Comparison of ENCODE assay signal across 8 cellular contexts in genomic region chr6:108563292-108563691, GRCh38. TPM values are rescaled to one million over a fixed set of nuclear protein-coding genes. Genes with fewer than 3 reads are reported as not detected.
DNase-seq lines count a peak whose midpoint lies in the region; ATAC-seq, FAIRE-seq and TF ChIP-seq lines count a peak whose summit lies in the region.

No MANE protein-coding gene starts in this region.

- no peak overlapping the region for H4K5ac ChIP-seq in H9 (ENCODE audit: insufficient read length, low read depth, low read length)

- no peak overlapping the region for H3K4me2 ChIP-seq in H9 (ENCODE audit: insufficient read depth, insufficient read length, low read length)
- H3K4me2 ChIP-seq in GM12878 (ENCODE audit: control insufficient read depth, insufficient read depth) = peak overlapping the region; percentile 56

- peaks cover 30 to 35% of the 10 kb centered on the region in 2 experiments for H3K4me1 Mint-ChIP-seq in H9
- peaks cover 34 to 64% of the 10 kb centered on the region in 2 donors for H3K4me1 Mint-ChIP-seq in stimulated activated naive B cell treated with anti-CD40 and anti-IgM and Interleukin-4, amounts not matched to agents 10 μg/mL and 1 μg/mL and 100 μg/mL, for 72 hours

- TF ChIP-seq EP300 in GM12878 (IDR thresholded peaks at IDR 0.05; ENCODE audit: borderline replicate concordance in 1 of 2, control insufficient read depth in 1 of 2, low read depth in 2 of 2, low read length in 2 of 2) = no peak

- RAD21 ChIA-PET in GM12878 (lab: Charles Lee; ENCODE audit: unreplicated experiment) = interaction anchor here (1.0 kb wide), 1 partner anchor 30 kb away, joined by 4 read pairs; no protein-coding TSS in a partner anchor

- TF ChIP-seq CTCF in H9 (conservative IDR thresholded peaks at IDR 0.05) = no peak
- TF ChIP-seq CTCF in GM12878 (IDR thresholded peaks at IDR 0.05 in 2 of 3, conservative IDR thresholded peaks at IDR 0.05 in 1 of 3; ENCODE audit: control insufficient read depth in 2 of 3, extremely low read depth in 1 of 3, insufficient read depth in 1 of 3, low read depth in 3 of 3, low read length in 3 of 3) = no peak
- no peak for TF ChIP-seq CTCF in kidney epithelial cell (IDR thresholded peaks at IDR 0.05; ENCODE audit: insufficient read depth, low read length, poor library complexity, severe bottlenecking)
- TF ChIP-seq CTCF in RWPE1 (conservative IDR thresholded peaks at IDR 0.05; ENCODE audit: low read depth) = no peak

- POLR2A ChIA-PET in GM12878 (lab: Charles Lee) = no interaction called here
- POLR2A ChIA-PET in RWPE1 (lab: Yijun Ruan, JAX; ENCODE audit: low non-redundant PET) = no interaction called here

- H2BK120ac ChIP-seq in H9 (ENCODE audit: low read depth, low read length, poor library complexity, severe bottlenecking) = no peak overlapping the region

- H3K14ac ChIP-seq in H9 (ENCODE audit: insufficient read depth, low read length) = no peak overlapping the region

- H3K4me3 ChIP-seq in GM12878 (peak overlapping the region; percentile 64; the same call in 1 of the 2 replicates), kidney epithelial cell (ENCODE audit: low read depth, low read length) (peak overlapping the region; percentile 86)

- no peak overlapping the region for H2BK12ac ChIP-seq in H9 (ENCODE audit: insufficient read length, low read depth, low read length)

- H3K27ac Mint-ChIP-seq in H9 = no peak overlapping the region
- peak overlapping the region; percentile 91 for H3K27ac Mint-ChIP-seq in stimulated activated naive B cell treated with anti-CD40 and anti-IgM and Interleukin-4, amounts not matched to agents 10 μg/mL and 1 μg/mL and 100 μg/mL, for 72 hours
- H3K27ac Mint-ChIP-seq in activated naive CD4-positive, alpha-beta T cell treated with anti-CD3 and anti-CD28 coated beads, Interleukin-2, amount 50 U/mL, for 72 hours = no peak overlapping the region

- H3K27me3 ChIP-seq in H9 (ENCODE audit: insufficient read depth, low read length) (peaks cover 3% of the 10 kb centered on the region; the same call in 1 of the 2 replicates), GM12878 (replicated peaks in 1 of 2; ENCODE audit: control insufficient read depth in 2 of 2, insufficient read depth in 2 of 2, low read length in 1 of 2) (no peaks in the 10 kb centered on the region; a peak in 1 of 4 replicates), kidney epithelial cell (ENCODE audit: control insufficient read depth, insufficient read depth, low read length) (no peaks in the 10 kb centered on the region)

- no peak overlapping the region for H3K27ac ChIP-seq in H9 (ENCODE audit: insufficient read length, low read depth, low read length)
- H3K27ac ChIP-seq in GM12878 (ENCODE audit: control insufficient read depth, insufficient read depth) = no peak overlapping the region; the same call in 1 of the 2 replicates
- H3K27ac ChIP-seq in RWPE1 = no peak overlapping the region

- peaks cover 7 to 8% (median 7%) of the 10 kb centered on the region in 3 experiments; a peak in 6 of 7 replicates for H3K36me3 Mint-ChIP-seq in H9 (ENCODE audit: insufficient read depth in 1 of 3, low read depth in 3 of 3)
- H3K36me3 Mint-ChIP-seq in stimulated activated naive B cell treated with anti-CD40 and anti-IgM and Interleukin-4, amounts not matched to agents 10 μg/mL and 1 μg/mL and 100 μg/mL, for 72 hours = peaks cover 12 to 21% of the 10 kb centered on the region in 2 donors
- peaks cover 0 to 11% of the 10 kb centered on the region in 2 donors for H3K36me3 Mint-ChIP-seq in activated naive CD4-positive, alpha-beta T cell treated with anti-CD3 and anti-CD28 coated beads, Interleukin-2, amount 50 U/mL, for 72 hours

- H3K4me3 Mint-ChIP-seq in H9 = peak overlapping the region; percentile 77 to 95
- no peak overlapping the region for H3K4me3 Mint-ChIP-seq in stimulated activated naive B cell treated with anti-CD40 and anti-IgM and Interleukin-4, amounts not matched to agents 10 μg/mL and 1 μg/mL and 100 μg/mL, for 72 hours

- no peaks in the 10 kb centered on the region for H3K36me3 ChIP-seq in GM12878 (ENCODE audit: control insufficient read depth in 2 of 2, insufficient read depth in 2 of 2, low read length in 1 of 2)
- H3K36me3 ChIP-seq in kidney epithelial cell (ENCODE audit: control insufficient read depth, insufficient read depth, low read length) = no peaks in the 10 kb centered on the region

- in situ Hi-C loops in GM12878 (cut with MboI) = no loop called here

- no peak overlapping the region for H3K4ac ChIP-seq in H9 (ENCODE audit: low read depth, low read length)

- H3K79me2 ChIP-seq in H9 (ENCODE audit: insufficient read depth, low read length) (peaks cover 11% of the 10 kb centered on the region; the same call in 1 of the 2 replicates), GM12878 (ENCODE audit: control insufficient read depth, insufficient read depth, low read length) (peaks cover 43% of the 10 kb centered on the region)

- SMC1A ChIA-PET in GM12878 (lab: Charles Lee; ENCODE audit: uncharacterized antibody, unreplicated experiment) = no interaction called here

- no CpG with 5 or more reads among the region's 8 CpGs for WGBS in H9 (ENCODE audit: extremely low coverage, insufficient read length, low lambda C conversion rate)
- 72% methylated on average over 8 of the region's 8 CpGs for WGBS in GM12878 (ENCODE audit: insufficient coverage, insufficient replicate concordance, low lambda C conversion rate, missing lambda C conversion rate)

- no peak for DNase-seq in H9
- no peak for DNase-seq in GM12878 (ENCODE audit: low read depth, low spot score)
- no peak for DNase-seq in kidney epithelial cell (ENCODE audit: low read depth)
- DNase-seq in stimulated activated naive B cell treated with anti-CD40 and anti-IgM and Interleukin-4, amounts not matched to agents 10 μg/mL and 1 μg/mL and 100 μg/mL, for 72 hours = no peak
- DNase-seq in T-helper 9 cell = no peak
- DNase-seq in activated naive CD4-positive, alpha-beta T cell treated with anti-CD3 and anti-CD28 coated beads, Interleukin-2, amount 50 U/mL, for 72 hours (ENCODE audit: low spot score in 2 of 2) = no peak
- DNase-seq in RWPE1 (ENCODE audit: low spot score) = no peak
- no peak for DNase-seq in islet precursor cell

- H3K79me1 ChIP-seq in H9 (ENCODE audit: insufficient read depth, low read depth, low read length, poor library complexity, severe bottlenecking) = no peaks in the 10 kb centered on the region

- H2AFZ ChIP-seq in H9 (ENCODE audit: low read length) = no peak overlapping the region
- H2AFZ ChIP-seq in GM12878 (ENCODE audit: control insufficient read depth, low read depth, low read length) = no peak overlapping the region

- no peaks in the 10 kb centered on the region for H3K9me3 ChIP-seq in H9 (ENCODE audit: control insufficient read depth, low read depth, low read length)
- no peaks in the 10 kb centered on the region; the same call in 2 of the 3 replicates for H3K9me3 ChIP-seq in GM12878 (replicated peaks; ENCODE audit: control insufficient read depth, insufficient read depth, low read length)

- H4K91ac ChIP-seq in H9 (ENCODE audit: insufficient read length, low read depth, low read length) = no peak overlapping the region

- CTCF ChIA-PET in GM12878 (lab: Yijun Ruan, JAX) (no interaction called here), RWPE1 (lab: Yijun Ruan, JAX) (no interaction called here)

- BruUV-seq in GM12878 (replicated peaks; lab: Mats Ljungman, UMichigan) = no TSS peak

- no peak for ATAC-seq in GM12878
- ATAC-seq in stimulated activated naive B cell treated with anti-CD40 and anti-IgM and Interleukin-4, amounts not matched to agents 10 μg/mL and 1 μg/mL and 100 μg/mL, for 72 hours (replicated peaks) = no peak
- ATAC-seq in activated naive CD4-positive, alpha-beta T cell treated with anti-CD3 and anti-CD28 coated beads, Interleukin-2, amount 50 U/mL, for 72 hours = no peak

- no peak overlapping the region for H3T11ph ChIP-seq in H9 (ENCODE audit: low read length)

- H3K9me3 Mint-ChIP-seq in H9 = peaks cover 0 to 2% of the 10 kb centered on the region in 2 experiments; a peak in 3 of 5 replicates
- H3K9me3 Mint-ChIP-seq in stimulated activated naive B cell treated with anti-CD40 and anti-IgM and Interleukin-4, amounts not matched to agents 10 μg/mL and 1 μg/mL and 100 μg/mL, for 72 hours = peaks cover 2 to 3% of the 10 kb centered on the region in 2 donors
- no peaks in the 10 kb centered on the region for H3K9me3 Mint-ChIP-seq in activated naive CD4-positive, alpha-beta T cell treated with anti-CD3 and anti-CD28 coated beads, Interleukin-2, amount 50 U/mL, for 72 hours

- peaks cover 18% of the 10 kb centered on the region for H3K23me2 ChIP-seq in H9 (ENCODE audit: insufficient read length, low read depth, low read length, poor library complexity, severe bottlenecking)

- no peak for TF ChIP-seq RAD21 in GM12878 (IDR thresholded peaks at IDR 0.05; ENCODE audit: insufficient read depth, low read depth, low read length)

- no peak overlapping the region for H3K23ac ChIP-seq in H9 (ENCODE audit: insufficient read length, low read depth, low read length)

- no peak overlapping the region for H2BK15ac ChIP-seq in H9 (ENCODE audit: low read depth, low read length)

- FAIRE-seq in GM12878 (lab: Jason Lieb, UNC) = no peak

- no peaks in the 10 kb centered on the region for H3K4me1 ChIP-seq in H9 (ENCODE audit: insufficient read depth, low read length)
- peaks cover 28% of the 10 kb centered on the region for H3K4me1 ChIP-seq in GM12878 (ENCODE audit: control insufficient read depth, insufficient read depth, low read length)

- no peak overlapping the region for H2BK5ac ChIP-seq in H9 (ENCODE audit: insufficient read length, low read length)

- no peak overlapping the region for H3K56ac ChIP-seq in H9 (ENCODE audit: insufficient read length, low read depth, low read length)

- peaks cover 40% of the 10 kb centered on the region for H3K27me3 Mint-ChIP-seq in H9 (ENCODE audit: low read depth)
- H3K27me3 Mint-ChIP-seq in stimulated activated naive B cell treated with anti-CD40 and anti-IgM and Interleukin-4, amounts not matched to agents 10 μg/mL and 1 μg/mL and 100 μg/mL, for 72 hours = peaks cover 6 to 8% of the 10 kb centered on the region in 2 donors

- TF ChIP-seq POLR2A in GM12878 (IDR thresholded peaks at IDR 0.05; ENCODE audit: low read depth, low read length) = no peak

- H4K20me1 ChIP-seq in H9 (ENCODE audit: control insufficient read depth, insufficient read depth, insufficient read length) (peaks cover 2% of the 10 kb centered on the region), GM12878 (ENCODE audit: control insufficient read depth, insufficient read depth) (peaks cover 4% of the 10 kb centered on the region)

- no peak overlapping the region for H2BK20ac ChIP-seq in H9 (ENCODE audit: low read depth, low read length, poor library complexity, severe bottlenecking)

- intact Hi-C loops in GM12878 (cut with micrococcal nuclease; ENCODE audit: unreplicated experiment) = loop anchor here (5.0 kb wide), 1 partner anchor 74 kb away; no protein-coding TSS in a partner anchor

- no peak overlapping the region for H4K8ac ChIP-seq in H9 (replicated peaks; ENCODE audit: insufficient read length, low read depth, low read length)

- H3K9ac ChIP-seq in H9 (ENCODE audit: extremely low read depth, insufficient read length, low read length) = no peak overlapping the region
- no peak overlapping the region for H3K9ac ChIP-seq in GM12878 (ENCODE audit: control insufficient read depth, insufficient read depth, low read length)

- H3K18ac ChIP-seq in H9 (ENCODE audit: insufficient read length, low read depth, low read length) = no peak overlapping the region

- no peak overlapping the region for H2AK5ac ChIP-seq in H9 (ENCODE audit: insufficient read length, low read length)

RNA-seq across cellular contexts. Expression of gene FOXO3, which starts 2.6 kb away (rescaled TPM):
- total RNA-seq in H9 (2021) (21.7 and 22.1 TPM in 2 replicates), GM12878 (2014; rRNA removed) (1.4 and 1.7 TPM in 2 replicates), GM12878 (2014; rRNA removed; fragmentation: Illumina TruSeq; extraction: Trizol) (1.5 and 1.6 TPM in 2 replicates), GM12878 (2021) (2.8 and 3.6 TPM in 2 replicates), kidney epithelial cell (37.5 and 41.4 TPM in 2 replicates)
- 5.3 and 5.6 TPM in 2 replicates for total RNA-seq in GM12878 (2013; cell fraction: nucleolus; rRNA removed)
- polyA plus RNA-seq in GM12878 (2011; ENCODE audit: low read depth) = 3.4 TPM
- polyA plus RNA-seq in GM12878 (2011; rRNA removed) (3.3 and 4.5 TPM in 2 replicates), GM12878 (2014; fragmentation: Illumina TruSeq; extraction: Trizol) (2.2 and 2.3 TPM in 2 replicates), GM12878 (2014; fragmentation: Nextera tagmentation; extraction: Ambion mirVana) (under 1 TPM; 0.82 to 0.84 TPM), GM12878 (2014; rRNA removed) (1.3 and 1.4 TPM in 2 replicates), GM12878 (2016; fragmentation: Nextera tagmentation; extraction: Ambion mirVana) (1 to 10 TPM; 1.7 to 2.5 TPM)
- polyA plus RNA-seq in GM12878 (2011; cell fraction: cytosol; rRNA removed) = 4.3 and 4.6 TPM in 2 replicates
- polyA plus RNA-seq in GM12878 (2011; cell fraction: nucleus; rRNA removed) = 2.6 and 4.3 TPM in 2 replicates
- 3.7 and 4.3 TPM in 2 replicates for polyA plus RNA-seq in GM12878 (2012)
- 21.5 and 25.2 TPM in 2 replicates for polyA minus RNA-seq in GM12878 (2011; rRNA and poly(A)+ RNA removed)
- 4.8 and 6.5 TPM in 2 replicates for polyA minus RNA-seq in GM12878 (2011; cell fraction: cytosol; rRNA and poly(A)+ RNA removed)
- polyA minus RNA-seq in GM12878 (2011; cell fraction: nucleus; rRNA and poly(A)+ RNA removed) = 5.9 and 9.6 TPM in 2 replicates
- 1 to 10 TPM; 2.1 to 4.8 TPM for total RNA-seq in activated naive CD4-positive, alpha-beta T cell treated with anti-CD3 and anti-CD28 coated beads, Interleukin-2, amount 50 U/mL, for 72 hours

Comparison
In these comparisons a context has a peak if more than half of its experiments do, and no peak if none do; other contexts are left out.
1. H3K4me3 Mint-ChIP-seq: peak in H9 (2 of 2); none in stimulated activated naive B cell treated with anti-CD40 and anti-IgM and Interleukin-4, amounts not matched to agents 10 μg/mL and 1 μg/mL and 100 μg/mL, for 72 hours (0 of 2).